ENCODE assay signal across 1 cellular context in genomic region chr20:47150403-47151152, GRCh38.
TF ChIP-seq lines count a peak whose summit lies in the region.

No MANE protein-coding gene starts in this region.

TF ChIP-seq in HepG2, 621 proteins besides CTCF, POLR2A, EP300 and RAD21 (continued from another document and continues in another):
- TF ChIP-seq, protein P1, sequence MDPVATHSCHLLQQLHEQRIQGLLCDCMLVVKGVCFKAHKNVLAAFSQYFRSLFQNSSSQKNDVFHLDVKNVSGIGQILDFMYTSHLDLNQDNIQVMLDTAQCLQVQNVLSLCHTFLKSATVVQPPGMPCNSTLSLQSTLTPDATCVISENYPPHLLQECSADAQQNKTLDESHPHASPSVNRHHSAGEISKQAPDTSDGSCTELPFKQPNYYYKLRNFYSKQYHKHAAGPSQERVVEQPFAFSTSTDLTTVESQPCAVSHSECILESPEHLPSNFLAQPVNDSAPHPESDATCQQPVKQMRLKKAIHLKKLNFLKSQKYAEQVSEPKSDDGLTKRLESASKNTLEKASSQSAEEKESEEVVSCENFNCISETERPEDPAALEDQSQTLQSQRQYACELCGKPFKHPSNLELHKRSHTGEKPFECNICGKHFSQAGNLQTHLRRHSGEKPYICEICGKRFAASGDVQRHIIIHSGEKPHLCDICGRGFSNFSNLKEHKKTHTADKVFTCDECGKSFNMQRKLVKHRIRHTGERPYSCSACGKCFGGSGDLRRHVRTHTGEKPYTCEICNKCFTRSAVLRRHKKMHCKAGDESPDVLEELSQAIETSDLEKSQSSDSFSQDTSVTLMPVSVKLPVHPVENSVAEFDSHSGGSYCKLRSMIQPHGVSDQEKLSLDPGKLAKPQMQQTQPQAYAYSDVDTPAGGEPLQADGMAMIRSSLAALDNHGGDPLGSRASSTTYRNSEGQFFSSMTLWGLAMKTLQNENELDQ (CRISPR knock-in tag; IDR thresholded peaks at IDR 0.05; ENCODE audit: borderline replicate concordance), result peak; percentile 71; the same call in 1 of the 2 replicates
- TF ChIP-seq MIER2 (CRISPR knock-in tag; IDR thresholded peaks at IDR 0.05), result peak; percentile 69
- TF ChIP-seq FOXK1 (CRISPR knock-in tag; IDR thresholded peaks at IDR 0.05; ENCODE audit: borderline replicate concordance, low read depth), result peak; percentile 80; the same call in 1 of the 2 replicates
- no peak for TF ChIP-seq MEF2D (CRISPR knock-in tag; IDR thresholded peaks at IDR 0.05)
- TF ChIP-seq, protein P2, sequence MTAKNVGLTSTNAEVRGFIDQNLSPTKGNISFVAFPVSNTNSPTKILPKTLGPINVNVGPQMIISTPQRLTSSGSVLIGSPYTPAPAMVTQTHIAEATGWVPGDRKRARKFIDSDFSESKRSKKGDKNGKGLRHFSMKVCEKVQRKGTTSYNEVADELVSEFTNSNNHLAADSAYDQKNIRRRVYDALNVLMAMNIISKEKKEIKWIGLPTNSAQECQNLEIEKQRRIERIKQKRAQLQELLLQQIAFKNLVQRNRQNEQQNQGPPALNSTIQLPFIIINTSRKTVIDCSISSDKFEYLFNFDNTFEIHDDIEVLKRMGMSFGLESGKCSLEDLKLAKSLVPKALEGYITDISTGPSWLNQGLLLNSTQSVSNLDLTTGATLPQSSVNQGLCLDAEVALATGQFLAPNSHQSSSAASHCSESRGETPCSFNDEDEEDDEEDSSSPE (CRISPR knock-in tag; IDR thresholded peaks at IDR 0.05), result 0 out of 2 replicates have a peak, but pooled peaks have one; percentile 37
- no peak for TF ChIP-seq SKIL (CRISPR knock-in tag; IDR thresholded peaks at IDR 0.05; ENCODE audit: borderline replicate concordance)
- no peak for TF ChIP-seq ZNF777 (CRISPR knock-in tag; IDR thresholded peaks at IDR 0.05)
- TF ChIP-seq ZNF850 (CRISPR knock-in tag; conservative IDR thresholded peaks at IDR 0.05), result no peak
- TF ChIP-seq, protein P3, sequence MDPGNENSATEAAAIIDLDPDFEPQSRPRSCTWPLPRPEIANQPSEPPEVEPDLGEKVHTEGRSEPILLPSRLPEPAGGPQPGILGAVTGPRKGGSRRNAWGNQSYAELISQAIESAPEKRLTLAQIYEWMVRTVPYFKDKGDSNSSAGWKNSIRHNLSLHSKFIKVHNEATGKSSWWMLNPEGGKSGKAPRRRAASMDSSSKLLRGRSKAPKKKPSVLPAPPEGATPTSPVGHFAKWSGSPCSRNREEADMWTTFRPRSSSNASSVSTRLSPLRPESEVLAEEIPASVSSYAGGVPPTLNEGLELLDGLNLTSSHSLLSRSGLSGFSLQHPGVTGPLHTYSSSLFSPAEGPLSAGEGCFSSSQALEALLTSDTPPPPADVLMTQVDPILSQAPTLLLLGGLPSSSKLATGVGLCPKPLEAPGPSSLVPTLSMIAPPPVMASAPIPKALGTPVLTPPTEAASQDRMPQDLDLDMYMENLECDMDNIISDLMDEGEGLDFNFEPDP (CRISPR knock-in tag; conservative IDR thresholded peaks at IDR 0.05), result no peak
- TF ChIP-seq SMAD9 (CRISPR knock-in tag; IDR thresholded peaks at IDR 0.05), result no peak
- TF ChIP-seq, protein P4, sequence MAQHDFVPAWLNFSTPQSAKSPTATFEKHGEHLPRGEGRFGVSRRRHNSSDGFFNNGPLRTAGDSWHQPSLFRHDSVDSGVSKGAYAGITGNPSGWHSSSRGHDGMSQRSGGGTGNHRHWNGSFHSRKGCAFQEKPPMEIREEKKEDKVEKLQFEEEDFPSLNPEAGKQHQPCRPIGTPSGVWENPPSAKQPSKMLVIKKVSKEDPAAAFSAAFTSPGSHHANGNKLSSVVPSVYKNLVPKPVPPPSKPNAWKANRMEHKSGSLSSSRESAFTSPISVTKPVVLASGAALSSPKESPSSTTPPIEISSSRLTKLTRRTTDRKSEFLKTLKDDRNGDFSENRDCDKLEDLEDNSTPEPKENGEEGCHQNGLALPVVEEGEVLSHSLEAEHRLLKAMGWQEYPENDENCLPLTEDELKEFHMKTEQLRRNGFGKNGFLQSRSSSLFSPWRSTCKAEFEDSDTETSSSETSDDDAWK (CRISPR knock-in tag; IDR thresholded peaks at IDR 0.05), result no peak
- peak; percentile 26; the same call in 1 of the 2 replicates for TF ChIP-seq ZNF24 (IDR thresholded peaks at IDR 0.05)
- peak; percentile 70; the same call in 1 of the 2 replicates for TF ChIP-seq CREM (IDR thresholded peaks at IDR 0.05)
- no peak for TF ChIP-seq CREM (CRISPR knock-in tag; IDR thresholded peaks at IDR 0.05)
- no peak for TF ChIP-seq ZNF569 (CRISPR knock-in tag; IDR thresholded peaks at IDR 0.05; ENCODE audit: borderline replicate concordance)
- TF ChIP-seq MXI1 (IDR thresholded peaks at IDR 0.05; ENCODE audit: borderline replicate concordance, low read depth, low read length), result 0 out of 3 replicates have a peak, but pooled peaks have one; percentile 18
- peak; percentile 62 for TF ChIP-seq RAD51 (IDR thresholded peaks at IDR 0.05; ENCODE audit: borderline replicate concordance)
- no peak for TF ChIP-seq ZNF335 (CRISPR knock-in tag; IDR thresholded peaks at IDR 0.05)
- TF ChIP-seq, protein P5, sequence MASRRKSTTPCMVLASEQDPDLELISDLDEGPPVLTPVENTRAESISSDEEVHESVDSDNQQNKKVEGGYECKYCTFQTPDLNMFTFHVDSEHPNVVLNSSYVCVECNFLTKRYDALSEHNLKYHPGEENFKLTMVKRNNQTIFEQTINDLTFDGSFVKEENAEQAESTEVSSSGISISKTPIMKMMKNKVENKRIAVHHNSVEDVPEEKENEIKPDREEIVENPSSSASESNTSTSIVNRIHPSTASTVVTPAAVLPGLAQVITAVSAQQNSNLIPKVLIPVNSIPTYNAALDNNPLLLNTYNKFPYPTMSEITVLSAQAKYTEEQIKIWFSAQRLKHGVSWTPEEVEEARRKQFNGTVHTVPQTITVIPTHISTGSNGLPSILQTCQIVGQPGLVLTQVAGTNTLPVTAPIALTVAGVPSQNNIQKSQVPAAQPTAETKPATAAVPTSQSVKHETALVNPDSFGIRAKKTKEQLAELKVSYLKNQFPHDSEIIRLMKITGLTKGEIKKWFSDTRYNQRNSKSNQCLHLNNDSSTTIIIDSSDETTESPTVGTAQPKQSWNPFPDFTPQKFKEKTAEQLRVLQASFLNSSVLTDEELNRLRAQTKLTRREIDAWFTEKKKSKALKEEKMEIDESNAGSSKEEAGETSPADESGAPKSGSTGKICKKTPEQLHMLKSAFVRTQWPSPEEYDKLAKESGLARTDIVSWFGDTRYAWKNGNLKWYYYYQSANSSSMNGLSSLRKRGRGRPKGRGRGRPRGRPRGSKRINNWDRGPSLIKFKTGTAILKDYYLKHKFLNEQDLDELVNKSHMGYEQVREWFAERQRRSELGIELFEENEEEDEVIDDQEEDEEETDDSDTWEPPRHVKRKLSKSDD (CRISPR knock-in tag; IDR thresholded peaks at IDR 0.05; ENCODE audit: low read depth), result no peak
- no peak for TF ChIP-seq MBNL3 (CRISPR knock-in tag; conservative IDR thresholded peaks at IDR 0.05)
- TF ChIP-seq IRF9 (CRISPR knock-in tag; IDR thresholded peaks at IDR 0.05; ENCODE audit: borderline replicate concordance), result peak; percentile 53; the same call in 1 of the 2 replicates
- TF ChIP-seq THAP11 (CRISPR knock-in tag; IDR thresholded peaks at IDR 0.05), result peak; percentile 99
- TF ChIP-seq, protein P6, sequence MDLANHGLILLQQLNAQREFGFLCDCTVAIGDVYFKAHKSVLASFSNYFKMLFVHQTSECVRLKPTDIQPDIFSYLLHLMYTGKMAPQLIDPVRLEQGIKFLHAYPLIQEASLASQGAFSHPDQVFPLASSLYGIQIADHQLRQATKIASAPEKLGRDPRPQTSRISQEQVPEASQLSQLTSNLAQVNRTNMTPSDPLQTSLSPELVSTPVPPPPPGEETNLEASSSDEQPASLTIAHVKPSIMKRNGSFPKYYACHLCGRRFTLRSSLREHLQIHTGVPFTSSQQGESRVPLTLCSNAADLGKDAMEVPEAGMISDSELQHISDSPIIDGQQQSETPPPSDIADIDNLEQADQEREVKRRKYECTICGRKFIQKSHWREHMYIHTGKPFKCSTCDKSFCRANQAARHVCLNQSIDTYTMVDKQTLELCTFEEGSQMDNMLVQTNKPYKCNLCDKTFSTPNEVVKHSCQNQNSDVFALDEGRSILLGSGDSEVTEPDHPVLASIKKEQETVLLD (CRISPR knock-in tag; IDR thresholded peaks at IDR 0.05; ENCODE audit: low read depth), result no peak
- no peak for TF ChIP-seq ZSCAN12 (CRISPR knock-in tag; IDR thresholded peaks at IDR 0.05)
- peak; percentile 64; the same call in 1 of the 2 replicates for TF ChIP-seq ELF3 (CRISPR knock-in tag; IDR thresholded peaks at IDR 0.05)
- TF ChIP-seq WIZ (CRISPR knock-in tag; IDR thresholded peaks at IDR 0.05), result no peak
- TF ChIP-seq ZNF30 (CRISPR knock-in tag; IDR thresholded peaks at IDR 0.05), result no peak
- TF ChIP-seq, protein P7, sequence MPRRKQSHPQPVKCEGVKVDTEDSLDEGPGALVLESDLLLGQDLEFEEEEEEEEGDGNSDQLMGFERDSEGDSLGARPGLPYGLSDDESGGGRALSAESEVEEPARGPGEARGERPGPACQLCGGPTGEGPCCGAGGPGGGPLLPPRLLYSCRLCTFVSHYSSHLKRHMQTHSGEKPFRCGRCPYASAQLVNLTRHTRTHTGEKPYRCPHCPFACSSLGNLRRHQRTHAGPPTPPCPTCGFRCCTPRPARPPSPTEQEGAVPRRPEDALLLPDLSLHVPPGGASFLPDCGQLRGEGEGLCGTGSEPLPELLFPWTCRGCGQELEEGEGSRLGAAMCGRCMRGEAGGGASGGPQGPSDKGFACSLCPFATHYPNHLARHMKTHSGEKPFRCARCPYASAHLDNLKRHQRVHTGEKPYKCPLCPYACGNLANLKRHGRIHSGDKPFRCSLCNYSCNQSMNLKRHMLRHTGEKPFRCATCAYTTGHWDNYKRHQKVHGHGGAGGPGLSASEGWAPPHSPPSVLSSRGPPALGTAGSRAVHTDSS (CRISPR knock-in tag; conservative IDR thresholded peaks at IDR 0.05), result no peak
- TF ChIP-seq, protein P8, sequence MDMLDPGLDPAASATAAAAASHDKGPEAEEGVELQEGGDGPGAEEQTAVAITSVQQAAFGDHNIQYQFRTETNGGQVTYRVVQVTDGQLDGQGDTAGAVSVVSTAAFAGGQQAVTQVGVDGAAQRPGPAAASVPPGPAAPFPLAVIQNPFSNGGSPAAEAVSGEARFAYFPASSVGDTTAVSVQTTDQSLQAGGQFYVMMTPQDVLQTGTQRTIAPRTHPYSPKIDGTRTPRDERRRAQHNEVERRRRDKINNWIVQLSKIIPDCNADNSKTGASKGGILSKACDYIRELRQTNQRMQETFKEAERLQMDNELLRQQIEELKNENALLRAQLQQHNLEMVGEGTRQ (IDR thresholded peaks at IDR 0.05; ENCODE audit: low read depth, low read length), result peak; percentile 80
- TF ChIP-seq, protein P8 (CRISPR knock-in tag; IDR thresholded peaks at IDR 0.05; ENCODE audit: borderline replicate concordance), result peak; percentile 93; the same call in 1 of the 2 replicates
- no peak for TF ChIP-seq ZBTB43 (CRISPR knock-in tag; conservative IDR thresholded peaks at IDR 0.05)
- TF ChIP-seq, protein P9, sequence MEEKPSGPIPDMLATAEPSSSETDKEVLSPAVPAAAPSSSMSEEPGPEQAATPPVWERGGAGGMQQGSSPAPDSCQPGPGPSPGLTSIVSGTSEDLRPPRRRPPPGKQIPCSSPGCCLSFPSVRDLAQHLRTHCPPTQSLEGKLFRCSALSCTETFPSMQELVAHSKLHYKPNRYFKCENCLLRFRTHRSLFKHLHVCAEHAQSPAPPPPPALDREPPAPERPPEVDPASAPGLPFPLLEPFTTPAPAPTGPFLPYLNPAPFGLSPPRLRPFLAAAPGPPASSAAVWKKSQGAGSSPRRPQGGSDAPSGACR (CRISPR knock-in tag; IDR thresholded peaks at IDR 0.05), result 0 out of 2 replicates have a peak, but pooled peaks have one; percentile 25
- TF ChIP-seq ZNF770 (CRISPR knock-in tag; IDR thresholded peaks at IDR 0.05), result peak; percentile 92
